ENCODE assay signal across 8 cellular contexts in the genomic region with DNA sequence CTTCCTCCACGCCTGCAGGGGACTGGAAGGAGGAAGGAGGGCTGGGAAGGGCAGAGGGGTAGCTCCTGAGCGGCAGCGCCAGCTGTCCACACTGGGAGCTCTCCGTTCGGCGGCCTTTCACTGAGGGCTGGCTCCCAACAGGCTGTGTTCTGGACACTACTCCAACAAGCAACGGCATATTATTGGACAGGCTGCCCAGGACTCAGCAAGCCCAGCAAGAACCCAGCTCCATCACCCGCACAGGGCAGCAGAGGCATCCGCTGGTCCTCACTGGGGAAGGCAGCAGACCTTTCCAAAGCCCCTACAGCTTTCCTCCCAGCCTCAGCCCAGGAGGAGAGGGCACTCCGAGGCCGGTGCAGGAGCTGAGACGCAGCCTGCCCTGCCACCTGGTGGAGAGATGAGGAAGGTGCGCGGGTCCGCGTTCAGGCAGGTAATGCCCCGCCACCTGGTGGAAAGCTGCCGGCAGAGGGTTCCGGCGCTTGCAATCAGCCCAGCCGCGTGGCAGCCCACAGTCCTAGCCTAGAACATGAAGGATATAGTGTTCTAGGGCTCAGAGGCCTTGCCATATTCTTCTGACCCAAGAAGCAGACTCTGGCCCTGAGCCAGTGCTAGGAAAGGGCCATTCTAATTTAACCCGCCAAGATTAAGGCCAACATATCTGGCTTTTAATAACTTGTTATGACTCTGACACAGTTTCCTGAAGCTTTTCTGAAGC.
DNase-seq lines count a peak whose midpoint lies in the region; ATAC-seq and TF ChIP-seq lines count a peak whose summit lies in the region.

No MANE protein-coding gene starts in this region.

- H3K27ac ChIP-seq in CD4-positive, alpha-beta T cell (ENCODE audit: low read depth, low read length): no peak overlapping the region
- H3K27ac ChIP-seq in lower lobe of right lung: no peak overlapping the region

- peak; percentile 100 for ATAC-seq in CD4-positive, alpha-beta T cell (ENCODE audit: poor library complexity)
- ATAC-seq in GM19395 (IDR thresholded peaks at IDR 0.05; ENCODE audit: unreplicated experiment) (peak; percentile 95), HG03460 (IDR thresholded peaks at IDR 0.05; ENCODE audit: unreplicated experiment) (peak; percentile 91), lower lobe of right lung (peak; percentile 97)

- H3K9me3 ChIP-seq in CD4-positive, alpha-beta T cell (ENCODE audit: control insufficient read depth, low read length): no peaks in the 10 kb centered on the region
- no peaks in the 10 kb centered on the region for H3K9me3 ChIP-seq in lower lobe of right lung

- CTCF ChIA-PET in CD4-positive, alpha-beta T cell (lab: Charles Lee): interaction anchor here (0.8 to 3.6 kb wide), 22 partner anchors 12 to 1556 kb away, joined by 3 to 32 read pairs (median 4); partner anchors contain the start of gene NRG2

- no peaks in the 10 kb centered on the region for H3K36me3 ChIP-seq in lower lobe of right lung

- POLR2A ChIA-PET in CD4-positive, alpha-beta T cell (lab: Charles Lee): interaction anchor here (0.6 to 1.8 kb wide), 3 partner anchors 94 to 181 kb away, joined by 3 to 5 read pairs (median 4); no protein-coding TSS in a partner anchor

- H3K4me1 Mint-ChIP-seq in CD4-positive, alpha-beta T cell (ENCODE audit: low read depth): no peaks in the 10 kb centered on the region

- peak; percentile 98 for TF ChIP-seq CTCF in CD4-positive, alpha-beta T cell (IDR thresholded peaks at IDR 0.05)
- TF ChIP-seq CTCF in lower lobe of right lung (IDR thresholded peaks at IDR 0.05): peak; percentile 100

- peaks cover 10% of the 10 kb centered on the region for H3K4me1 ChIP-seq in lower lobe of right lung

- H3K27me3 ChIP-seq in CD4-positive, alpha-beta T cell (ENCODE audit: control insufficient read depth, insufficient read depth, low read length): no peaks in the 10 kb centered on the region
- no peaks in the 10 kb centered on the region for H3K27me3 ChIP-seq in lower lobe of right lung (ENCODE audit: low read depth)

- intact Hi-C loops in CD4-positive, alpha-beta T cell (cut with DNase I, micrococcal nuclease): loop anchor here (1.0 to 5.0 kb wide), 2 partner anchors 181 to 189 kb away; no protein-coding TSS in a partner anchor
- intact Hi-C loops in lower lobe of right lung (cut with DNase I): no loop called here

- H3K27ac Mint-ChIP-seq in CD4-positive, alpha-beta T cell: no peak overlapping the region

- no peaks in the 10 kb centered on the region for H3K36me3 Mint-ChIP-seq in CD4-positive, alpha-beta T cell (ENCODE audit: low read depth)

- no peak overlapping the region for H3K4me3 ChIP-seq in lower lobe of right lung

- no peak overlapping the region for H3K4me3 Mint-ChIP-seq in CD4-positive, alpha-beta T cell

- peaks cover 45% of the 10 kb centered on the region for H3K27me3 Mint-ChIP-seq in CD4-positive, alpha-beta T cell

- H3K9me3 Mint-ChIP-seq in CD4-positive, alpha-beta T cell: no peaks in the 10 kb centered on the region

- peak; percentile 74 to 89 (median 83) for DNase-seq in CD4-positive, alpha-beta T cell
- DNase-seq in NCI-H526 (lab: John Stamatoyannopoulos, UW) (peak; percentile 68 to 95), dermis microvascular lymphatic vessel endothelial cell (ENCODE audit: low read depth in 2 of 2) (peak; percentile 51 to 78), lower lobe of right lung (peak; percentile 89)
- peak; percentile 84 to 85 for DNase-seq in activated CD4-positive, alpha-beta T cell treated with anti-CD3 and anti-CD28 coated beads, Interleukin-2, amount 50 U/mL, for 4 hours
- peak; percentile 77 to 86 (median 86) for DNase-seq in stimulated activated CD4-positive, alpha-beta T cell treated with anti-CD3 and anti-CD28 coated beads, TNF-alpha, amount 100 ng/mL, for 48 hours (ENCODE audit: low read depth in 3 of 3)
